Comparison of ENCODE assay signal across 24 cellular contexts in the genomic region with DNA sequence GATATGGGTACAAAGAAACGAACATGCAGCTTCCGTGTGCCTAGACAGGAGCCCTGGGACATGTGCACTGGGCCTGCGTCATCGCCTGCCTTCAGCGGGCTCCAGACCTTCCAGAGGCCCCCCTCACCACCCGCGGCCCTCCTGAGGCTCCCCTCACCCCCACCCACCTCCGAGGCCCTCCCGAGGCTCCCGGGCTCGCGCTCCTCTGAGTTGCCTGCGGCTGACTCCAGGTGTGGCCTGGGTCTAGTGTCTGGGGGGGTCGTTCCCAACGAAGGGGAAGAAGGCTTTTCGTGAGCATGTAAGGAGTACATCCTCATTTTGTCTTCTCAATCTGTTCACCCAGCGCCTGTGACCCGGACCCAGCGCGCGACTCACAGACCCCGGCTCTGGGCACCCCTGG.
DNase-seq lines count a peak whose midpoint lies in the region; ATAC-seq and TF ChIP-seq lines count a peak whose summit lies in the region.
"Had no signal": no experiment of that assay in that cellular context is flagged by ENCODE, and none has a peak within 500 bp of the region (broad histone marks: within the 10 kb centered on the region; RNA-seq: fewer than 3 reads in every experiment).

No MANE protein-coding gene starts in this region.

- no peaks in the 10 kb centered on the region for H4K20me1 ChIP-seq in osteoblast (ENCODE audit: insufficient read depth, low read length)
- H4K20me1 ChIP-seq: BLaER1 had no signal

- WGBS in heart right ventricle, 2 donors = 92 to 96% methylated on average over 22 of the region's 22 CpGs

- H3K4me1 ChIP-seq in heart right ventricle (peaks cover 14 to 48% (median 39%) of the 10 kb centered on the region in 9 donors), osteoblast (ENCODE audit: insufficient read depth, low read length) (peaks cover 36% of the 10 kb centered on the region), tibial artery (peaks cover 0 to 66% (median 51%) of the 10 kb centered on the region in 4 donors)

- H3K27me3 ChIP-seq in heart right ventricle (no peaks in the 10 kb centered on the region), osteoblast (ENCODE audit: insufficient read depth, low read length) (no peaks in the 10 kb centered on the region), tibial artery (no peaks in the 10 kb centered on the region)
- H3K27me3 ChIP-seq: BLaER1, MG63 had no signal

- H3K4me2 ChIP-seq in osteoblast (ENCODE audit: insufficient read depth, low read length) = no peak overlapping the region
- H3K4me2 ChIP-seq: BLaER1 had no signal

- no peak for DNase-seq in heart right ventricle
- no peak for DNase-seq in left cardiac atrium
- no peak for DNase-seq in coronary artery (ENCODE audit: low spot score)
- no peak for DNase-seq in osteoblast (ENCODE audit: insufficient read length, low spot score, missing footprints)
- DNase-seq in tibial artery = no peak
- no peak for DNase-seq in activated gamma-delta T cell (lab: John Stamatoyannopoulos, UW)
- DNase-seq in A172 (ENCODE audit: low spot score) = no peak
- DNase-seq: CD4-positive, alpha-beta T cell; HCEC 1CT; IMR-90; KG1; MG63; NCI-H1105 treated with DMSO at 0.1 percent for 48 hours; NCI-H146; NCI-H1930; NCI-H2107; NCI-H446; NCI-H524 treated with DMSO at 0.1 percent for 48 hours; NCI-H774; NK-92 treated with Interleukin-12 subunit alpha and Interleukin-12 subunit beta, amount 100 ng/mL, for 24 hours; PC-3; SHP77 had no signal

- H3K4me3 ChIP-seq in heart right ventricle = no peak overlapping the region
- H3K4me3 ChIP-seq in coronary artery = no peak overlapping the region
- no peak overlapping the region for H3K4me3 ChIP-seq in osteoblast (ENCODE audit: insufficient read depth, low read length)
- H3K4me3 ChIP-seq in tibial artery = no peak overlapping the region
- H3K4me3 ChIP-seq: BLaER1, MG63 had no signal

- peak in 1 of 8 donors; percentile 8 for ATAC-seq in heart right ventricle
- no peak for ATAC-seq in left cardiac atrium
- no peak for ATAC-seq in GM19395 (IDR thresholded peaks at IDR 0.05; ENCODE audit: unreplicated experiment)
- ATAC-seq: PC-3 had no signal

- H3K27ac ChIP-seq in heart right ventricle = peak overlapping the region; percentile 29 to 96 (median 87)
- H3K27ac ChIP-seq in coronary artery = peak overlapping the region; percentile 86 to 87
- H3K27ac ChIP-seq in osteoblast (ENCODE audit: low read depth, low read length) = peak overlapping the region; percentile 82
- H3K27ac ChIP-seq in tibial artery = peak overlapping the region; percentile 87 to 91
- H3K27ac ChIP-seq: BLaER1 had no signal

- intact Hi-C loops in heart right ventricle (cut with DNase I) = loop anchor here in 1 of 10 donors (10.0 kb wide), 1 partner anchor 559 kb away; a partner anchor contains a TSS
- intact Hi-C loops in left cardiac atrium (cut with DNase I) = no loop called here
- intact Hi-C loops in tibial artery (cut with DNase I; ENCODE audit: low total_unique reads) = loop anchor here (10.0 kb wide), 1 partner anchor 139 kb away; no protein-coding TSS in a partner anchor

- H3K9me3 ChIP-seq in heart right ventricle = peaks cover 0 to 24% (median 5%) of the 10 kb centered on the region in 11 donors
- H3K9me3 ChIP-seq in osteoblast (ENCODE audit: low read depth, low read length) = no peaks in the 10 kb centered on the region
- H3K9me3 ChIP-seq in tibial artery = peaks cover 0 to 11% (median 0%) of the 10 kb centered on the region in 3 donors
- H3K9me3 ChIP-seq: BLaER1 had no signal

- H2AFZ ChIP-seq in osteoblast (ENCODE audit: low read length) = no peak overlapping the region

- no peaks in the 10 kb centered on the region for H3K36me3 ChIP-seq in heart right ventricle
- no peaks in the 10 kb centered on the region for H3K36me3 ChIP-seq in osteoblast (ENCODE audit: insufficient read depth, low read length)
- no peaks in the 10 kb centered on the region for H3K36me3 ChIP-seq in tibial artery
- H3K36me3 ChIP-seq: BLaER1, MG63 had no signal

- TF ChIP-seq CTCF in heart right ventricle (IDR thresholded peaks at IDR 0.05) (no peak), coronary artery (IDR thresholded peaks at IDR 0.05) (no peak), osteoblast (IDR thresholded peaks at IDR 0.05; ENCODE audit: extremely low read depth, low read depth, low read length) (no peak), tibial artery (IDR thresholded peaks at IDR 0.05) (no peak)

- H3K79me2 ChIP-seq in osteoblast (ENCODE audit: insufficient read depth, low read length) = no peaks in the 10 kb centered on the region
